ENCODE assay signal across 17 cellular contexts in the genomic region with DNA sequence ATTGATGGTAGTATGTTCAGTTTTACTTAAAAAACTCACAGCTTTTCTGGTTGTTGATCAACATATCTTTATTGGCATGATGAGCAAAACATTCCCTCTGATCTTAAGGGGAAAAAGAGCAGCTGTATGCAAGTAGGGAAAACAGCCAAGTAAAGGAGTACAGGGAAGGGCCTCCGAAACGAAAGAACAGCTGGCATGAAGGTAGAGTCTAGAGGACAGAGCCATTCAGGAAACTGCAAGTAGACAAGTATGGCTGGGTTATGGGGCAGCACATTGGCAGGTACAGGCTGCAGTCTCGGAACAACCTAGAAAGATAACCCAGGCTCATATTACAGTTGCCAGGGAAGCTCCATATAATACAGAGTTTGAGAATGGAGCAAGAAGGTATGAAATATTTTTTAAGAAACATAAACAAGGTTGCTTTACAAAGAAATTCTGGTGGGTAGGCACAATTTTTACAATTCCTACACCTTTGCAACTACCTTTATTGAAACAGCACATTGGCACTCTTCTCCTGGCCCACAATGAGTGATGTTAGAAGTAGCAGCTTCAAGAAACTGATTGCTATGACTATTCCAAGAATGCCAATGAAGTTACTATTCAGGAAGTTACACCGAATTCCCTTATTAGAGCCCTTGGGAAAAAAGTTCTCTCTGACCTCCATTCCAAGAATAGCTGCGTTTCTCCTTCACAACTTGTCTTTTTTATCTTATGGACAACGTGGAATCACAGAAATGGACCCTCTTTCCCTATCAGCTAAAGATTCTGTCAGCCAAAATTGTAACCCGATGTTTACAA. TPM values are rescaled to one million over a fixed set of nuclear protein-coding genes. Genes with fewer than 3 reads are reported as not detected.
DNase-seq lines count a peak whose midpoint lies in the region; ATAC-seq and TF ChIP-seq lines count a peak whose summit lies in the region.
"Had no signal": no experiment of that assay in that cellular context is flagged by ENCODE, and none has a peak within 500 bp of the region (broad histone marks: within the 10 kb centered on the region; RNA-seq: fewer than 3 reads in every experiment).

No MANE protein-coding gene starts in this region.

- H3K27me3 ChIP-seq in right atrium auricular region (no peaks in the 10 kb centered on the region), breast epithelium (no peaks in the 10 kb centered on the region), subcutaneous abdominal adipose tissue (ENCODE audit: control insufficient read depth in 5 of 5, insufficient read depth in 4 of 5, low read length in 5 of 5) (no peaks in the 10 kb centered on the region)
- H3K27me3 ChIP-seq: dorsolateral prefrontal cortex, heart left ventricle, left lung, neutrophil, uterus had no signal

- peaks cover 0 to 32% of the 10 kb centered on the region in 2 donors for H3K4me1 ChIP-seq in right atrium auricular region
- no peaks in the 10 kb centered on the region for H3K4me1 ChIP-seq in breast epithelium
- peaks cover 0 to 49% (median 33%) of the 10 kb centered on the region in 5 donors for H3K4me1 ChIP-seq in subcutaneous abdominal adipose tissue (ENCODE audit: control insufficient read depth in 5 of 5, insufficient read depth in 5 of 5, low read length in 5 of 5)
- H3K4me1 ChIP-seq: left lung, uterus had no signal

- H3K4me3 ChIP-seq in right atrium auricular region (no peak overlapping the region), breast epithelium (no peak overlapping the region), subcutaneous abdominal adipose tissue (ENCODE audit: low read depth in 1 of 5, low read length in 5 of 5) (peak overlapping the region in 1 of 5 donors; percentile 13)
- H3K4me3 ChIP-seq: dorsolateral prefrontal cortex, heart left ventricle, left lung, uterus had no signal

- ATAC-seq in Right ventricle myocardium inferior (peak; percentile 41), left colon (peak; percentile 56), HG03139 (IDR thresholded peaks at IDR 0.05; ENCODE audit: unreplicated experiment) (no peak)
- ATAC-seq: left lung had no signal

- H3K27ac ChIP-seq in right atrium auricular region: peak overlapping the region in 1 of 2 donors; percentile 51
- H3K27ac ChIP-seq in breast epithelium: peak overlapping the region; percentile 22 to 45
- H3K27ac ChIP-seq in subcutaneous abdominal adipose tissue (ENCODE audit: low read depth, low read length): peak overlapping the region; percentile 80
- H3K27ac ChIP-seq: dorsolateral prefrontal cortex, HL-60, left lung, neutrophil, uterus had no signal

- TF ChIP-seq CTCF in right atrium auricular region (IDR thresholded peaks at IDR 0.05) (no peak), breast epithelium (IDR thresholded peaks at IDR 0.05) (no peak)

- no peak for DNase-seq in Right ventricle myocardium inferior (ENCODE audit: missing footprints)
- no peak for DNase-seq in right atrium auricular region (ENCODE audit: low spot score)
- DNase-seq in breast epithelium (ENCODE audit: low spot score in 2 of 2): no peak
- DNase-seq in left colon: no peak
- DNase-seq in midbrain (lab: John Stamatoyannopoulos, UW): no peak
- DNase-seq in NCI-H187 treated with DMSO at 0.1 percent for 48 hours (lab: John Stamatoyannopoulos, UW): no peak
- DNase-seq: activated naive CD8-positive, alpha-beta T cell treated with anti-CD3 and anti-CD28 coated beads, Interleukin-2, amount 10 ng/mL, durations not matched to agents 7 days and 5 days; dorsolateral prefrontal cortex; heart left ventricle; left lung; NCI-H1048; SIG-M5; uterus had no signal

- peak overlapping the region in 2 of 5 donors; percentile 13 to 18 for H3K9ac ChIP-seq in subcutaneous abdominal adipose tissue (ENCODE audit: low read length in 5 of 5)

- no peaks in the 10 kb centered on the region for H3K36me3 ChIP-seq in right atrium auricular region
- H3K36me3 ChIP-seq in breast epithelium: no peaks in the 10 kb centered on the region
- peaks cover 0 to 2% (median 0%) of the 10 kb centered on the region in 5 donors for H3K36me3 ChIP-seq in subcutaneous abdominal adipose tissue (ENCODE audit: control insufficient read depth in 5 of 5, insufficient read depth in 5 of 5, low read length in 5 of 5)
- H3K36me3 ChIP-seq: left lung, neutrophil, uterus had no signal

- intact Hi-C loops in Right ventricle myocardium inferior (cut with DNase I): no loop called here
- intact Hi-C loops in breast epithelium (cut with DNase I; ENCODE audit: low total_unique reads): no loop called here
- intact Hi-C loops in left colon (cut with DNase I, micrococcal nuclease): no loop called here

- H3K9me3 ChIP-seq in right atrium auricular region (no peaks in the 10 kb centered on the region), breast epithelium (no peaks in the 10 kb centered on the region), subcutaneous abdominal adipose tissue (ENCODE audit: control insufficient read depth in 5 of 5, low read length in 5 of 5) (no peaks in the 10 kb centered on the region)
- H3K9me3 ChIP-seq: heart left ventricle, left lung, neutrophil, uterus had no signal

- TF ChIP-seq POLR2A in breast epithelium (IDR thresholded peaks at IDR 0.05): no peak

RNA-seq across cellular contexts. Expression of gene LGR4, which starts 45.2 kb away (rescaled TPM):
- total RNA-seq in Right ventricle myocardium inferior: 32.7 TPM
- 10 to 100 TPM; 31.1 to 40.6 TPM for total RNA-seq in right atrium auricular region
- total RNA-seq in breast epithelium: 10 to 100 TPM; 28.5 to 93.7 (median 34.2) TPM
- total RNA-seq in left colon: 100 to 1,000 TPM; 120 to 125 TPM
